In genomic region chr3:43729707-43730399, GRCh38 we compare ENCODE assay signal across 28 cellular contexts. TPM values are rescaled to one million over a fixed set of nuclear protein-coding genes. Genes with fewer than 3 reads are reported as not detected.
DNase-seq lines count a peak whose midpoint lies in the region; ATAC-seq and TF ChIP-seq lines count a peak whose summit lies in the region.
"Had no signal": no experiment of that assay in that cellular context is flagged by ENCODE, and none has a peak within 500 bp of the region (broad histone marks: within the 10 kb centered on the region; RNA-seq: fewer than 3 reads in every experiment).

No MANE protein-coding gene starts in this region.

- POLR2A ChIA-PET in PC-9 (lab: Charles Lee; ENCODE audit: unreplicated experiment) = interaction anchor here (0.7 kb wide), 1 partner anchor 1228 kb away, joined by 30 read pairs; the partner anchor contains the start of gene VIPR1

- no peaks in the 10 kb centered on the region for H3K79me2 ChIP-seq in PC-9 (ENCODE audit: low read depth)

- intact Hi-C loops in PC-9 (cut with micrococcal nuclease; ENCODE audit: unreplicated experiment) (no loop called here), left colon (cut with DNase I, micrococcal nuclease) (no loop called here), prostate gland (cut with DNase I) (no loop called here), testis (cut with DNase I; ENCODE audit: low total_unique reads) (no loop called here)

- H3F3A ChIP-seq in PC-9 (ENCODE audit: insufficient read depth, low read depth) = no peaks in the 10 kb centered on the region; the same call in 1 of the 2 replicates

- CTCF ChIA-PET in PC-9 (lab: Charles Lee) = interaction anchor here (0.6 kb wide), 1 partner anchor 372 kb away, joined by 3 read pairs; no protein-coding TSS in a partner anchor

- no peaks in the 10 kb centered on the region for H3K27me3 ChIP-seq in PC-9 (ENCODE audit: insufficient read depth, low read depth)
- no peaks in the 10 kb centered on the region for H3K27me3 ChIP-seq in prostate gland (replicated peaks; ENCODE audit: insufficient read depth)
- no peaks in the 10 kb centered on the region for H3K27me3 ChIP-seq in testis
- H3K27me3 ChIP-seq: BE2C, esophagus squamous epithelium, foreskin keratinocyte had no signal

- TF ChIP-seq POLR2A in prostate gland (IDR thresholded peaks at IDR 0.05) (no peak), testis (IDR thresholded peaks at IDR 0.05) (no peak)

- H3K4me2 ChIP-seq in PC-9 = no peak overlapping the region

- DNase-seq in NCI-H146 treated with DMSO at 0.1 percent for 48 hours (lab: John Stamatoyannopoulos, UW; ENCODE audit: unreplicated experiment) (peak; percentile 4), PC-9 (peak; percentile 41 to 67), left colon (peak; percentile 58 to 82), prostate gland (ENCODE audit: low spot score) (peak; percentile 8), testis (no peak), SKM-1 treated with dmso at 0.1 percent for 144 hours (lab: John Stamatoyannopoulos, UW; ENCODE audit: unreplicated experiment) (no peak), cerebellum (ENCODE audit: low spot score) (no peak)
- DNase-seq in activated effector memory CD4-positive, alpha-beta T cell treated with anti-CD3 and anti-CD28 coated beads, Interleukin-2, amount 50 U/mL, for 16 hours = no peak
- DNase-seq: activated CD4-positive, alpha-beta T cell treated with anti-CD3 and anti-CD28 coated beads, Interleukin-2, amount 50 U/mL, for 48 hours; activated naive CD4-positive, alpha-beta T cell treated with Interleukin-2 at 50 U/mL for 16 hours; activated T-cell treated with anti-CD3 and anti-CD28 coated beads, Interleukin-2, amount 50 U/mL, for 48 hours; BE2C; caudate nucleus; CD8-positive, alpha-beta T cell; EL; esophagus squamous epithelium; foreskin keratinocyte; GOT3; head of caudate nucleus; HFFc6; IMR-90; NCI-H1048; NCI-H187 treated with DMSO at 0.1 percent for 48 hours; NCI-H345; stimulated activated CD4-positive, alpha-beta T cell treated with anti-CD3 and anti-CD28 coated beads, Interleukin-12 subunit alpha, Interleukin-12 subunit beta, amount 100 ng/mL, for 4 hours; stimulated activated CD4-positive, alpha-beta T cell treated with anti-CD3 and anti-CD28 coated beads, Interleukin-4, amount 100 ng/mL, for 1 hour; trophoblast cell had no signal

- no peaks in the 10 kb centered on the region for H3K4me1 ChIP-seq in PC-9 (replicated peaks; ENCODE audit: insufficient read depth)
- H3K4me1 ChIP-seq in prostate gland (replicated peaks) = no peaks in the 10 kb centered on the region
- no peaks in the 10 kb centered on the region for H3K4me1 ChIP-seq in testis
- H3K4me1 ChIP-seq: BE2C, foreskin keratinocyte had no signal

- no peaks in the 10 kb centered on the region for H4K20me1 ChIP-seq in PC-9 (ENCODE audit: insufficient read depth)

- H2AFZ ChIP-seq in PC-9 = no peak overlapping the region

- H3K36me3 ChIP-seq in PC-9 (ENCODE audit: low read depth) (no peaks in the 10 kb centered on the region), prostate gland (no peaks in the 10 kb centered on the region), testis (ENCODE audit: low read depth, missing control alignments) (no peaks in the 10 kb centered on the region)
- H3K36me3 ChIP-seq: BE2C, esophagus squamous epithelium had no signal

- H3K9me2 ChIP-seq in PC-9 (ENCODE audit: insufficient read depth) = no peaks in the 10 kb centered on the region

- H3K27ac ChIP-seq in PC-9 (no peak overlapping the region), prostate gland (no peak overlapping the region), testis (no peak overlapping the region)
- H3K27ac ChIP-seq: foreskin keratinocyte had no signal

- BruUV-seq in PC-9 (replicated peaks; lab: Mats Ljungman, UMichigan) = no TSS peak

- TF ChIP-seq CTCF in PC-9 (conservative IDR thresholded peaks at IDR 0.05) (no peak), prostate gland (IDR thresholded peaks at IDR 0.05) (no peak), testis (IDR thresholded peaks at IDR 0.05) (no peak)

- H3K4me3 ChIP-seq in PC-9 (no peak overlapping the region), prostate gland (no peak overlapping the region), testis (no peak overlapping the region)
- H3K4me3 ChIP-seq: esophagus squamous epithelium had no signal

- ATAC-seq in left colon = peak; percentile 91
- ATAC-seq: activated CD4-positive, CD25-positive, alpha-beta regulatory T cell treated with anti-CD3 and anti-CD28 coated beads, Interleukin-2, amount 50 U/mL, for 24 hours; CD8-positive, alpha-beta T cell; foreskin keratinocyte had no signal

- 45% methylated on average over 1 of the region's 1 CpG for WGBS in prostate gland
- WGBS in testis, 2 donors = 63 to 84% methylated on average over 1 of the region's 1 CpG

- H3K9me3 ChIP-seq in PC-9 (ENCODE audit: insufficient read depth, low read depth) = no peaks in the 10 kb centered on the region
- no peaks in the 10 kb centered on the region for H3K9me3 ChIP-seq in prostate gland
- no peaks in the 10 kb centered on the region for H3K9me3 ChIP-seq in testis
- H3K9me3 ChIP-seq: BE2C, esophagus squamous epithelium had no signal

RNA-seq across cellular contexts. Expression of gene ABHD5, which starts 39.1 kb away (rescaled TPM):
- total RNA-seq in PC-9 (2021) (16.1 and 19.9 TPM in 2 replicates), left colon (10 to 100 TPM; 23.9 to 39.0 TPM), prostate gland (10 to 100 TPM; 10.7 to 20.6 TPM), testis (10 to 100 TPM; 22.8 to 25.0 TPM), cerebellum (26.6 TPM)
- polyA plus RNA-seq in testis (ENCODE audit: insufficient read depth, low read depth, low replicate concordance) = 36.3 TPM

Comparison
In these comparisons a context has a peak if more than half of its experiments do, and no peak if none do; other contexts are left out.
1. DNase-seq: peak in NCI-H146 treated with DMSO at 0.1 percent for 48 hours (single experiment), PC-9 (2 of 2), left colon (2 of 2) and prostate gland (single experiment); none in testis (single experiment), SKM-1 treated with dmso at 0.1 percent for 144 hours (single experiment), activated effector memory CD4-positive, alpha-beta T cell treated with anti-CD3 and anti-CD28 coated beads, Interleukin-2, amount 50 U/mL, for 16 hours (single experiment) and cerebellum (single experiment).